Comparison of ENCODE assay signal across 23 cellular contexts in genomic region chr5:69078921-69079537, GRCh38. TPM values are rescaled to one million over a fixed set of nuclear protein-coding genes. Genes with fewer than 3 reads are reported as not detected.
DNase-seq lines count a peak whose midpoint lies in the region; ATAC-seq and TF ChIP-seq lines count a peak whose summit lies in the region.
"Had no signal": no experiment of that assay in that cellular context is flagged by ENCODE, and none has a peak within 500 bp of the region (broad histone marks: within the 10 kb centered on the region; RNA-seq: fewer than 3 reads in every experiment).

No MANE protein-coding gene starts in this region.

- H3K27ac ChIP-seq in heart left ventricle, result no peak overlapping the region
- H3K27ac ChIP-seq: foreskin keratinocyte, heart right ventricle, left lung, psoas muscle, WERI-Rb-1 had no signal

- ATAC-seq in WTC11, result no peak
- ATAC-seq in heart left ventricle, result no peak
- no peak for ATAC-seq in GM19351 (IDR thresholded peaks at IDR 0.05; ENCODE audit: unreplicated experiment)
- ATAC-seq: foreskin keratinocyte, heart right ventricle, left lung, psoas muscle had no signal

- CTCF ChIA-PET in Caco-2 (lab: Charles Lee) (no interaction called here), WTC11 (lab: Charles Lee) (interaction anchor here (1.3 kb wide), 1 partner anchor 15 kb away, joined by 5 read pairs; the partner anchor contains the start of gene SLC30A5)

- H3K79me2 ChIP-seq in Loucy (ENCODE audit: insufficient read depth, low read length), result no peaks in the 10 kb centered on the region

- H3K4me3 Mint-ChIP-seq in Caco-2 (ENCODE audit: unreplicated experiment), result peak overlapping the region; percentile 13
- H3K4me3 Mint-ChIP-seq in WTC11, result no peak overlapping the region
- no peak overlapping the region for H3K4me3 Mint-ChIP-seq in T-helper 2 cell treated with Interferon-gamma antibody and Interleukin-4, amounts not matched to agents 5 μg/mL and 100 μg/mL, for 36 hours
- H3K4me3 Mint-ChIP-seq: activated T-helper 1 cell treated with anti-CD3 and anti-CD28 coated beads, Interleukin-12 subunit alpha, Interleukin-12 subunit beta, Interleukin-2, Interleukin-4 antibody, amounts not matched to agents 30 ng/mL and 10 ng/mL and 1 ng/mL, durations not matched to agents 14 hours and 24 hours and 36 hours; naive B cell had no signal

- H3K27me3 ChIP-seq in Caco-2 (replicated peaks; ENCODE audit: control insufficient read depth, insufficient read depth, low read length) (no peaks in the 10 kb centered on the region), Loucy (ENCODE audit: insufficient read depth, low read length, poor library complexity, severe bottlenecking) (no peaks in the 10 kb centered on the region), heart left ventricle (no peaks in the 10 kb centered on the region)
- H3K27me3 ChIP-seq: foreskin keratinocyte, heart right ventricle, left lung had no signal

- POLR2A ChIA-PET in Caco-2 (lab: Charles Lee) (interaction anchor here (0.6 kb wide), 1 partner anchor 15 kb away, joined by 9 read pairs; the partner anchor contains the start of gene SLC30A5), WTC11 (lab: Charles Lee) (no interaction called here)

- peaks cover 25% of the 10 kb centered on the region for H3K4me1 Mint-ChIP-seq in Caco-2 (ENCODE audit: low read depth, unreplicated experiment)
- H3K4me1 Mint-ChIP-seq in WTC11, result peaks cover 4% of the 10 kb centered on the region
- peaks cover 12% of the 10 kb centered on the region for H3K4me1 Mint-ChIP-seq in T-helper 2 cell treated with Interferon-gamma antibody and Interleukin-4, amounts not matched to agents 5 μg/mL and 100 μg/mL, for 36 hours (ENCODE audit: low read depth)

- no peaks in the 10 kb centered on the region for H3F3A ChIP-seq in Loucy (ENCODE audit: low read depth)

- H3K27ac Mint-ChIP-seq in Caco-2 (ENCODE audit: unreplicated experiment) (no peak overlapping the region), WTC11 (no peak overlapping the region)
- H3K27ac Mint-ChIP-seq in T-helper 2 cell treated with Interferon-gamma antibody and Interleukin-4, amounts not matched to agents 5 μg/mL and 100 μg/mL, for 36 hours, result no peak overlapping the region
- H3K27ac Mint-ChIP-seq: activated T-helper 1 cell treated with anti-CD3 and anti-CD28 coated beads, Interleukin-12 subunit alpha, Interleukin-12 subunit beta, Interleukin-2, Interleukin-4 antibody, amounts not matched to agents 30 ng/mL and 10 ng/mL and 1 ng/mL, durations not matched to agents 14 hours and 24 hours and 36 hours had no signal

- H3K27me3 Mint-ChIP-seq in Caco-2 (ENCODE audit: insufficient read depth, unreplicated experiment) (no peaks in the 10 kb centered on the region), WTC11 (ENCODE audit: low read depth) (no peaks in the 10 kb centered on the region)
- no peaks in the 10 kb centered on the region for H3K27me3 Mint-ChIP-seq in T-helper 2 cell treated with Interferon-gamma antibody and Interleukin-4, amounts not matched to agents 5 μg/mL and 100 μg/mL, for 36 hours (ENCODE audit: low read depth)

- H3K36me3 ChIP-seq in Caco-2 (ENCODE audit: control insufficient read depth, insufficient read depth, low read length) (no peaks in the 10 kb centered on the region), Loucy (ENCODE audit: insufficient read depth, low read length) (no peaks in the 10 kb centered on the region), heart left ventricle (no peaks in the 10 kb centered on the region)
- H3K36me3 ChIP-seq: heart right ventricle, left lung, WERI-Rb-1 had no signal

- DNase-seq in Caco-2 (peak in 1 of 2 experiments; percentile 54), WTC11 (ENCODE audit: low spot score) (no peak), kidney tubule cell (ENCODE audit: low spot score) (peak; percentile 35), heart left ventricle (no peak), SW480 (ENCODE audit: low spot score) (no peak)
- DNase-seq in T-helper 2 cell treated with Interferon-gamma antibody and Interleukin-4, amounts not matched to agents 5 μg/mL and 100 μg/mL, for 36 hours (ENCODE audit: low spot score), result no peak
- DNase-seq: activated CD4-positive, alpha-beta T cell treated with anti-CD3 and anti-CD28 coated beads, Interleukin-2, amount 50 U/mL, for 1 hour; activated naive CD4-positive, alpha-beta T cell treated with anti-CD3 and anti-CD28 coated beads, Interleukin-2, amount 50 U/mL, for 16 hours; amniotic stem cell; DMS79 treated with DMSO at 0.1 percent for 48 hours; effector CD8-positive, alpha-beta T cell; HCEC 1CT; heart right ventricle; KBM-7; left lung; naive B cell; psoas muscle; stimulated activated naive CD4-positive, alpha-beta T cell treated with Interleukin-2 at 50 U/mL for 16 hours; WERI-Rb-1 had no signal

- no peaks in the 10 kb centered on the region for H4K20me1 ChIP-seq in Loucy (ENCODE audit: insufficient read depth, low read length, poor library complexity, severe bottlenecking)

- TF ChIP-seq POLR2A in heart left ventricle (IDR thresholded peaks at IDR 0.05), result no peak

- WGBS in heart left ventricle, 4 donors, result 82 to 93% (median 88%) methylated on average over 2 of the region's 2 CpGs

- BruUV-seq in Caco-2 (replicated peaks; lab: Mats Ljungman, UMichigan), result no TSS peak

- intact Hi-C loops in Caco-2 (cut with micrococcal nuclease; ENCODE audit: unreplicated experiment) (loop anchor here (1.0 kb wide), 2 partner anchors 30 to 36 kb away; no protein-coding TSS in a partner anchor), heart left ventricle (cut with DNase I) (no loop called here)

- peak overlapping the region; percentile 46; the same call in 1 of the 2 replicates for H2AFZ ChIP-seq in Loucy (ENCODE audit: low read length)

- H3K9me3 ChIP-seq in Caco-2, result no peaks in the 10 kb centered on the region
- H3K9me3 ChIP-seq in Loucy (ENCODE audit: insufficient read depth, low read depth, low read length), result no peaks in the 10 kb centered on the region
- no peaks in the 10 kb centered on the region for H3K9me3 ChIP-seq in heart left ventricle
- H3K9me3 ChIP-seq: heart right ventricle, left lung, psoas muscle had no signal

- H3K9ac ChIP-seq in Loucy (ENCODE audit: low read depth, low read length, poor library complexity, severe bottlenecking), result no peak overlapping the region

- H3K9me3 Mint-ChIP-seq in Caco-2 (ENCODE audit: unreplicated experiment) (no peaks in the 10 kb centered on the region), WTC11 (peaks cover 4% of the 10 kb centered on the region; the same call in 1 of the 2 replicates)
- H3K9me3 Mint-ChIP-seq in T-helper 2 cell treated with Interferon-gamma antibody and Interleukin-4, amounts not matched to agents 5 μg/mL and 100 μg/mL, for 36 hours, result no peaks in the 10 kb centered on the region
- H3K9me3 Mint-ChIP-seq: activated T-helper 1 cell treated with anti-CD3 and anti-CD28 coated beads, Interleukin-12 subunit alpha, Interleukin-12 subunit beta, Interleukin-2, Interleukin-4 antibody, amounts not matched to agents 30 ng/mL and 10 ng/mL and 1 ng/mL, durations not matched to agents 14 hours and 24 hours and 36 hours had no signal

- no peak for TF ChIP-seq CTCF in Caco-2 (IDR thresholded peaks at IDR 0.05; ENCODE audit: insufficient read depth in 1 of 2, low read depth in 1 of 2, low read length in 1 of 2, severe bottlenecking in 1 of 2, unreplicated experiment in 1 of 2)
- TF ChIP-seq CTCF in Loucy (conservative IDR thresholded peaks at IDR 0.05; ENCODE audit: low read length), result no peak
- TF ChIP-seq CTCF in WTC11 (IDR thresholded peaks at IDR 0.05), result no peak
- TF ChIP-seq CTCF in heart left ventricle (IDR thresholded peaks at IDR 0.05), result no peak

- no peak overlapping the region for H3K4me3 ChIP-seq in Caco-2 (ENCODE audit: low read depth, low read length)
- no peak overlapping the region for H3K4me3 ChIP-seq in Loucy (ENCODE audit: low read length, poor library complexity, severe bottlenecking)
- no peak overlapping the region for H3K4me3 ChIP-seq in heart left ventricle
- H3K4me3 ChIP-seq: heart right ventricle, left lung, psoas muscle had no signal

- H3K9me2 ChIP-seq in Loucy (replicated peaks; ENCODE audit: low read depth, low read length), result no peaks in the 10 kb centered on the region

- H3K4me1 ChIP-seq in Caco-2, result peaks cover 24% of the 10 kb centered on the region
- H3K4me1 ChIP-seq in Loucy (ENCODE audit: insufficient read depth, low read length, poor library complexity, severe bottlenecking), result peaks cover 11% of the 10 kb centered on the region
- H3K4me1 ChIP-seq in heart left ventricle, result no peaks in the 10 kb centered on the region
- H3K4me1 ChIP-seq: heart right ventricle, left lung, psoas muscle had no signal

- H3K36me3 Mint-ChIP-seq in Caco-2 (ENCODE audit: insufficient read depth, unreplicated experiment), result peaks cover 4% of the 10 kb centered on the region
- no peaks in the 10 kb centered on the region for H3K36me3 Mint-ChIP-seq in WTC11
- H3K36me3 Mint-ChIP-seq in T-helper 2 cell treated with Interferon-gamma antibody and Interleukin-4, amounts not matched to agents 5 μg/mL and 100 μg/mL, for 36 hours (ENCODE audit: low read depth), result no peaks in the 10 kb centered on the region
- H3K36me3 Mint-ChIP-seq: naive B cell had no signal

- no peak overlapping the region for H3K4me2 ChIP-seq in Loucy (ENCODE audit: low read depth, low read length, poor library complexity, severe bottlenecking)

TF ChIP-seq in WTC11, 78 proteins besides CTCF, POLR2A, EP300 and RAD21:
- 0 out of 2 replicates have a peak, but pooled peaks have one; percentile 25 for TF ChIP-seq GABPB1 (CRISPR knock-in tag; IDR thresholded peaks at IDR 0.05)
- TF ChIP-seq CBFB (CRISPR knock-in tag; IDR thresholded peaks at IDR 0.05; ENCODE audit: low read depth), result no peak
- no peak for TF ChIP-seq ZNF263 (CRISPR knock-in tag; IDR thresholded peaks at IDR 0.05; ENCODE audit: low read depth)

RNA-seq across cellular contexts. Expression of gene SLC30A5, which starts 14.8 kb away (rescaled TPM):
- total RNA-seq in Caco-2 (2022) (61.7 and 64.5 TPM in 2 replicates), WTC11 (2021) (32.2 to 37.4 TPM (median 34.1 TPM) in 3 replicates), heart left ventricle (10 to 100 TPM; 26.9 to 44.3 (median 30.0) TPM)
- polyA plus RNA-seq in heart left ventricle, result 10 to 100 TPM; 21.0 to 23.4 TPM
